20 cellular contexts compared by ENCODE assay signal in the genomic region with DNA sequence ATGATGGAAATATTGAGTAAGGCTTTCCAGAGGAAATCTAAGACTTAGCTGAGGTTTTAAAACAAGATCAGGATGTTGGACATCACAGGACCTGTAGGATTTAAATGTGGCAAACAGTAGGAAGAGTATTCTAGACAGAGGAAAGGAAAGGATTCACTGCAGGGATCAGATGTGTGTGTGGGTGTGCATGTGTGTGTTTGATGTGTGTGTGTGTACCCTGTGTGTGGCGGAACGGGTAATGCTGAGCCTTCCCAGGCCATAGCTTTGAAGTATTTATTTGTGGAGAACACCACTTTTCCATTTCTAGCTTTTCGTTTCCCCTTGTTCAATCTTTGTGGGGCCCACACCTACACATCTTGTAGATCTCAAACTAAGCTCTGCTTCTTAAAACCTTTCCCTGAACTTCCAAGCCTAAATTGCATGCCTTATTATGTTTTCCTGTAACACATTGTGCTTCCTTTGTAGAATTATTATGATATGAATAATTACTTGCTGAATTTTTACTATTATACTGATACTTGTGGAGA. TPM values are rescaled to one million over a fixed set of nuclear protein-coding genes. Genes with fewer than 3 reads are reported as not detected.
DNase-seq lines count a peak whose midpoint lies in the region; TF ChIP-seq lines count a peak whose summit lies in the region.
"Had no signal": no experiment of that assay in that cellular context is flagged by ENCODE, and none has a peak within 500 bp of the region (broad histone marks: within the 10 kb centered on the region; RNA-seq: fewer than 3 reads in every experiment).

No MANE protein-coding gene starts in this region.

- H3K27me3 ChIP-seq in right atrium auricular region (no peaks in the 10 kb centered on the region), esophagus muscularis mucosa (no peaks in the 10 kb centered on the region), sigmoid colon (no peaks in the 10 kb centered on the region), brain microvascular endothelial cell (replicated peaks) (no peaks in the 10 kb centered on the region)

- DNase-seq in right atrium auricular region (ENCODE audit: low spot score) (no peak), cardiac septum (ENCODE audit: low spot score) (no peak), esophagus muscularis mucosa (ENCODE audit: extremely low spot score) (no peak), sigmoid colon (no peak), Kasumi-1 (lab: John Stamatoyannopoulos, UW) (no peak), kidney glomerular epithelial cell (lab: John Stamatoyannopoulos, UW) (no peak), brain microvascular endothelial cell (no peak)
- DNase-seq: ACHN; AML-193; Caco-2; CD4-positive, CD25-positive, alpha-beta regulatory T cell; DMS153; NCI-H1048; NCI-H1436 treated with DMSO at 0.1 percent for 48 hours; NCI-H2029 treated with DMSO at 0.1 percent for 48 hours; NCI-H82; PC-9 had no signal

- TF ChIP-seq POLR2A in esophagus muscularis mucosa (IDR thresholded peaks at IDR 0.05; ENCODE audit: low read depth) (no peak), sigmoid colon (IDR thresholded peaks at IDR 0.05) (no peak)

- H3K4me3 ChIP-seq in right atrium auricular region (no peak overlapping the region), esophagus muscularis mucosa (no peak overlapping the region), sigmoid colon (no peak overlapping the region), brain microvascular endothelial cell (ENCODE audit: low read depth, low read length) (no peak overlapping the region)
- H3K4me3 ChIP-seq: K562, PC-9 had no signal

- H3K4me1 ChIP-seq in right atrium auricular region, result peaks cover 0 to 28% of the 10 kb centered on the region in 2 donors
- H3K4me1 ChIP-seq in esophagus muscularis mucosa, result peaks cover 11 to 54% (median 23%) of the 10 kb centered on the region in 4 donors
- peaks cover 0 to 79% (median 67%) of the 10 kb centered on the region in 4 donors for H3K4me1 ChIP-seq in sigmoid colon

- H3K36me3 ChIP-seq in right atrium auricular region (no peaks in the 10 kb centered on the region), esophagus muscularis mucosa (no peaks in the 10 kb centered on the region), sigmoid colon (no peaks in the 10 kb centered on the region), brain microvascular endothelial cell (replicated peaks) (no peaks in the 10 kb centered on the region)

- H3K9me3 ChIP-seq in right atrium auricular region (no peaks in the 10 kb centered on the region), esophagus muscularis mucosa (no peaks in the 10 kb centered on the region), sigmoid colon (no peaks in the 10 kb centered on the region)
- H3K9me3 ChIP-seq: Caco-2 had no signal

- in situ Hi-C loops in brain microvascular endothelial cell (cut with HindIII; ENCODE audit: low pct_ligation_motif_present, low sequenced_read_pairs), result no loop called here

- WGBS in esophagus muscularis mucosa, result 81% methylated on average over 3 of the region's 3 CpGs
- 80 to 86% methylated on average over 3 of the region's 3 CpGs for WGBS in sigmoid colon, 2 donors

- TF ChIP-seq EP300 in esophagus muscularis mucosa (IDR thresholded peaks at IDR 0.05) (no peak), sigmoid colon (IDR thresholded peaks at IDR 0.05) (no peak)

- peak overlapping the region; percentile 10 to 50 for H3K27ac ChIP-seq in right atrium auricular region
- peak overlapping the region; percentile 20 to 50 (median 24) for H3K27ac ChIP-seq in esophagus muscularis mucosa (replicated peaks in 1 of 4)
- H3K27ac ChIP-seq in sigmoid colon, result peak overlapping the region; percentile 24 to 97 (median 94)
- H3K27ac ChIP-seq in brain microvascular endothelial cell, result no peak overlapping the region
- H3K27ac ChIP-seq: PC-9 had no signal

- intact Hi-C loops in cardiac septum (cut with DNase I), result loop anchor here (5.0 kb wide), 1 partner anchor 161 kb away; no protein-coding TSS in a partner anchor
- intact Hi-C loops in esophagus muscularis mucosa (cut with DNase I), result loop anchor here (10.0 kb wide), 1 partner anchor 229 kb away; no protein-coding TSS in a partner anchor
- intact Hi-C loops in sigmoid colon (cut with DNase I), result no loop called here

- TF ChIP-seq CTCF in right atrium auricular region (IDR thresholded peaks at IDR 0.05) (no peak), esophagus muscularis mucosa (IDR thresholded peaks at IDR 0.05) (no peak), sigmoid colon (IDR thresholded peaks at IDR 0.05) (no peak), brain microvascular endothelial cell (IDR thresholded peaks at IDR 0.05; ENCODE audit: low read depth, low read length, missing control alignments) (no peak)

RNA-seq across cellular contexts. Expression of gene GUCY1A1, which starts 6.9 kb away (rescaled TPM):
- 10 to 100 TPM; 35.5 to 52.5 TPM for total RNA-seq in right atrium auricular region
- 40.5 TPM for total RNA-seq in cardiac septum
- total RNA-seq in esophagus muscularis mucosa, result 10 to 100 TPM; 50.3 to 73.7 (median 57.8) TPM
- total RNA-seq in sigmoid colon, result 100 to 1,000 TPM in 3 of 4 donors, 10 to 100 TPM in 1; 87.5 to 254 (median 177) TPM
- 1 to 10 TPM; 1.2 to 10.0 (median 3.6) TPM for polyA plus RNA-seq in sigmoid colon
- total RNA-seq: Caco-2, H1, K562, MCF 10A had no signal
- polyA plus RNA-seq: CD4-positive, CD25-positive, alpha-beta regulatory T cell; H1; K562 had no signal
